8 cellular contexts compared by ENCODE assay signal in genomic region chr10:98467506-98468318, GRCh38. TPM values are rescaled to one million over a fixed set of nuclear protein-coding genes. Genes with fewer than 3 reads are reported as not detected.
DNase-seq lines count a peak whose midpoint lies in the region; ATAC-seq and TF ChIP-seq lines count a peak whose summit lies in the region.

No MANE protein-coding gene starts in this region.

- intact Hi-C loops in PC-9 (cut with micrococcal nuclease; ENCODE audit: unreplicated experiment), result loop anchor here (1.0 to 10.0 kb wide), 2 partner anchors 553 to 779 kb away; no protein-coding TSS in a partner anchor

- H3F3A ChIP-seq in PC-9 (ENCODE audit: insufficient read depth, low read depth), result no peaks in the 10 kb centered on the region

- H3K27me3 Mint-ChIP-seq in naive thymus-derived CD8-positive, alpha-beta T cell, result peaks cover 4 to 13% (median 9%) of the 10 kb centered on the region in 5 donors
- H3K27me3 Mint-ChIP-seq in stimulated activated naive CD8-positive, alpha-beta T cell treated with anti-CD3 and anti-CD28 coated beads, Interleukin-15, amount 100 ng/mL, for 72 hours, result peaks cover 29% of the 10 kb centered on the region

- POLR2A ChIA-PET in PC-9 (lab: Charles Lee; ENCODE audit: unreplicated experiment), result no interaction called here
- POLR2A ChIA-PET in naive thymus-derived CD8-positive, alpha-beta T cell (lab: Charles Lee), result interaction anchor here (0.6 to 1.1 kb wide), 2 partner anchors 23 to 52 kb away, joined by 3 read pairs; partner anchors contain the start of gene PYROXD2

- H4K20me1 ChIP-seq in PC-9 (ENCODE audit: insufficient read depth), result no peaks in the 10 kb centered on the region

- H3K27ac ChIP-seq in HUES6 (ENCODE audit: low read depth, low read length), result no peak overlapping the region
- no peak overlapping the region for H3K27ac ChIP-seq in PC-9

- H3K4me3 ChIP-seq in HUES6 (ENCODE audit: low read depth, low read length), result peak overlapping the region; percentile 70
- peak overlapping the region; percentile 71 for H3K4me3 ChIP-seq in PC-9

- peak overlapping the region; percentile 97 for H3K4me2 ChIP-seq in PC-9

- H3K9ac ChIP-seq in HUES6 (ENCODE audit: low read length), result peak overlapping the region; percentile 45

- peak; percentile 87 for DNase-seq in DMS53 treated with DMSO at 0.1 percent for 48 hours (lab: John Stamatoyannopoulos, UW; ENCODE audit: unreplicated experiment)
- peak; percentile 52 to 64 for DNase-seq in PC-9
- DNase-seq in activated T-helper 1 cell treated with Interleukin-2 at 50 U/mL for 16 hours (ENCODE audit: low read depth), result peak; percentile 41
- DNase-seq in fibroblast of peridontal ligament (ENCODE audit: extremely low read depth), result peak; percentile 89
- peak; percentile 20 to 85 (median 62) for DNase-seq in naive thymus-derived CD8-positive, alpha-beta T cell
- peak; percentile 59 to 70 for DNase-seq in stimulated activated naive CD8-positive, alpha-beta T cell treated with anti-CD3 and anti-CD28 coated beads, Interleukin-15, amount 100 ng/mL, for 72 hours

- peak overlapping the region; percentile 88 for H2AFZ ChIP-seq in PC-9

- no peaks in the 10 kb centered on the region for H3K36me3 Mint-ChIP-seq in naive thymus-derived CD8-positive, alpha-beta T cell

- CTCF ChIA-PET in PC-9 (lab: Charles Lee), result interaction anchor here (0.6 to 2.0 kb wide), 3 partner anchors 17 to 779 kb away, joined by 3 to 5 read pairs (median 4); no protein-coding TSS in a partner anchor

- peak overlapping the region; percentile 73 to 98 (median 94) for H3K27ac Mint-ChIP-seq in naive thymus-derived CD8-positive, alpha-beta T cell
- H3K27ac Mint-ChIP-seq in stimulated activated naive CD8-positive, alpha-beta T cell treated with anti-CD3 and anti-CD28 coated beads, Interleukin-15, amount 100 ng/mL, for 72 hours, result peak overlapping the region; percentile 79 to 95

- no peaks in the 10 kb centered on the region for H3K79me2 ChIP-seq in PC-9 (ENCODE audit: low read depth)

- H3K4me1 Mint-ChIP-seq in naive thymus-derived CD8-positive, alpha-beta T cell, result peaks cover 0 to 9% (median 9%) of the 10 kb centered on the region in 4 donors
- H3K4me1 Mint-ChIP-seq in stimulated activated naive CD8-positive, alpha-beta T cell treated with anti-CD3 and anti-CD28 coated beads, Interleukin-15, amount 100 ng/mL, for 72 hours, result peaks cover 15% of the 10 kb centered on the region

- no TSS peak for BruUV-seq in PC-9 (replicated peaks; lab: Mats Ljungman, UMichigan)

- peak; percentile 93 for ATAC-seq in GM21526 (IDR thresholded peaks at IDR 0.05; ENCODE audit: low FRiP score, unreplicated experiment)
- ATAC-seq in naive thymus-derived CD8-positive, alpha-beta T cell, result peak; percentile 93 to 97
- peak; percentile 96 for ATAC-seq in stimulated activated naive CD8-positive, alpha-beta T cell treated with anti-CD3 and anti-CD28 coated beads, Interleukin-15, amount 100 ng/mL, for 72 hours

- no peaks in the 10 kb centered on the region for H3K9me3 ChIP-seq in HUES6 (ENCODE audit: control insufficient read depth, insufficient read depth, low read depth, low read length)
- no peaks in the 10 kb centered on the region for H3K9me3 ChIP-seq in PC-9 (ENCODE audit: insufficient read depth, low read depth)

- H3K9me3 Mint-ChIP-seq in naive thymus-derived CD8-positive, alpha-beta T cell, result no peaks in the 10 kb centered on the region
- H3K9me3 Mint-ChIP-seq in stimulated activated naive CD8-positive, alpha-beta T cell treated with anti-CD3 and anti-CD28 coated beads, Interleukin-15, amount 100 ng/mL, for 72 hours, result no peaks in the 10 kb centered on the region

- H3K36me3 ChIP-seq in HUES6 (ENCODE audit: control insufficient read depth, insufficient read depth, low read length) (no peaks in the 10 kb centered on the region), PC-9 (ENCODE audit: low read depth) (no peaks in the 10 kb centered on the region)

- H3K4me3 Mint-ChIP-seq in naive thymus-derived CD8-positive, alpha-beta T cell, result peak overlapping the region; percentile 95 to 100 (median 98)
- H3K4me3 Mint-ChIP-seq in stimulated activated naive CD8-positive, alpha-beta T cell treated with anti-CD3 and anti-CD28 coated beads, Interleukin-15, amount 100 ng/mL, for 72 hours, result peak overlapping the region; percentile 88 to 99

- TF ChIP-seq CTCF in PC-9 (conservative IDR thresholded peaks at IDR 0.05), result peak; percentile 68

- no peaks in the 10 kb centered on the region for H3K9me2 ChIP-seq in PC-9 (ENCODE audit: insufficient read depth)

- H3K4me1 ChIP-seq in HUES6 (ENCODE audit: control insufficient read depth, insufficient read depth, low read length) (peaks cover 19% of the 10 kb centered on the region; the same call in 1 of the 2 replicates), PC-9 (replicated peaks; ENCODE audit: insufficient read depth) (no peaks in the 10 kb centered on the region)

- peaks cover 14% of the 10 kb centered on the region for H3K27me3 ChIP-seq in HUES6 (ENCODE audit: control insufficient read depth, insufficient read depth, low read length)
- H3K27me3 ChIP-seq in PC-9 (ENCODE audit: insufficient read depth, low read depth), result no peaks in the 10 kb centered on the region

RNA-seq across cellular contexts. Expression of gene HPS1, which starts 21.0 kb away (rescaled TPM):
- total RNA-seq in PC-9 (2021), result 43.2 and 47.0 TPM in 2 replicates
- total RNA-seq in naive thymus-derived CD8-positive, alpha-beta T cell, result 10 to 100 TPM; 80.6 to 86.6 TPM
- polyA plus RNA-seq in naive thymus-derived CD8-positive, alpha-beta T cell, result 10 to 100 TPM; 50.9 to 73.8 (median 62.0) TPM

RNA-seq across cellular contexts. Expression of gene PYROXD2, which starts 52.7 kb away (rescaled TPM):
- total RNA-seq in PC-9 (2021), result 28.0 and 28.2 TPM in 2 replicates
- total RNA-seq in naive thymus-derived CD8-positive, alpha-beta T cell, result 10 to 100 TPM; 20.3 TPM
- polyA plus RNA-seq in naive thymus-derived CD8-positive, alpha-beta T cell, result 1 to 10 TPM; 3.8 to 5.7 (median 4.4) TPM
